ENCODE assay signal across 1 cellular context in the genomic region with DNA sequence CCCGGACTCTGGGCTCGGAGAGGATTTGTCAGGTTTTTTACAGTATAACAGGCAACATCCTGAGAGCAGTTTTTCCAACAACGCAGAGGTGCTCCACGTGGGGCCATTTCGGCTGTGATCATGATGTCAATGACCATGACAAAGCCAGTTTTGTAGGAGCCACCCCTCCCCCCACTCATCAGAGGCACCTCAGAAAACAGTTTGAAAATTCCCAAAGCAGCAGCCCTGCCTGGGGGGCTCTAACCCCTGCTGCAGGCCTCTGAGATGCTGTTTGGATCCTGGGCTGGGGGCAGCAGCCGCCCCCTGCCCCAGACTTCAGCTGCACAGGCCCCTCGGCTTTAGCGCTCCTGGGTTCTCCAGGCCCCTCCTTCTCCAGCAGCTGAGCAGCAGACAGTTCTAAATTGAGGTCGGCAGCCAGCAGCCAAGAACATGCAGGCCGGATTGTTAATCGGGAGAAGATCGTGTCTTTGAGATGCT.
TF ChIP-seq lines count a peak whose summit lies in the region.

No MANE protein-coding gene starts in this region.

TF ChIP-seq in K562, 482 proteins besides CTCF, POLR2A, EP300 and RAD21 (continued from another document and continues in another):
- TF ChIP-seq, protein P1, sequence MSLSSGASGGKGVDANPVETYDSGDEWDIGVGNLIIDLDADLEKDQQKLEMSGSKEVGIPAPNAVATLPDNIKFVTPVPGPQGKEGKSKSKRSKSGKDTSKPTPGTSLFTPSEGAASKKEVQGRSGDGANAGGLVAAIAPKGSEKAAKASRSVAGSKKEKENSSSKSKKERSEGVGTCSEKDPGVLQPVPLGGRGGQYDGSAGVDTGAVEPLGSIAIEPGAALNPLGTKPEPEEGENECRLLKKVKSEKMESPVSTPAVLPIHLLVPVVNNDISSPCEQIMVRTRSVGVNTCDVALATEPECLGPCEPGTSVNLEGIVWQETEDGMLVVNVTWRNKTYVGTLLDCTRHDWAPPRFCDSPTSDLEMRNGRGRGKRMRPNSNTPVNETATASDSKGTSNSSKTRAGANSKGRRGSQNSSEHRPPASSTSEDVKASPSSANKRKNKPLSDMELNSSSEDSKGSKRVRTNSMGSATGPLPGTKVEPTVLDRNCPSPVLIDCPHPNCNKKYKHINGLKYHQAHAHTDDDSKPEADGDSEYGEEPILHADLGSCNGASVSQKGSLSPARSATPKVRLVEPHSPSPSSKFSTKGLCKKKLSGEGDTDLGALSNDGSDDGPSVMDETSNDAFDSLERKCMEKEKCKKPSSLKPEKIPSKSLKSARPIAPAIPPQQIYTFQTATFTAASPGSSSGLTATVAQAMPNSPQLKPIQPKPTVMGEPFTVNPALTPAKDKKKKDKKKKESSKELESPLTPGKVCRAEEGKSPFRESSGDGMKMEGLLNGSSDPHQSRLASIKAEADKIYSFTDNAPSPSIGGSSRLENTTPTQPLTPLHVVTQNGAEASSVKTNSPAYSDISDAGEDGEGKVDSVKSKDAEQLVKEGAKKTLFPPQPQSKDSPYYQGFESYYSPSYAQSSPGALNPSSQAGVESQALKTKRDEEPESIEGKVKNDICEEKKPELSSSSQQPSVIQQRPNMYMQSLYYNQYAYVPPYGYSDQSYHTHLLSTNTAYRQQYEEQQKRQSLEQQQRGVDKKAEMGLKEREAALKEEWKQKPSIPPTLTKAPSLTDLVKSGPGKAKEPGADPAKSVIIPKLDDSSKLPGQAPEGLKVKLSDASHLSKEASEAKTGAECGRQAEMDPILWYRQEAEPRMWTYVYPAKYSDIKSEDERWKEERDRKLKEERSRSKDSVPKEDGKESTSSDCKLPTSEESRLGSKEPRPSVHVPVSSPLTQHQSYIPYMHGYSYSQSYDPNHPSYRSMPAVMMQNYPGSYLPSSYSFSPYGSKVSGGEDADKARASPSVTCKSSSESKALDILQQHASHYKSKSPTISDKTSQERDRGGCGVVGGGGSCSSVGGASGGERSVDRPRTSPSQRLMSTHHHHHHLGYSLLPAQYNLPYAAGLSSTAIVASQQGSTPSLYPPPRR (CRISPR knock-in tag; IDR thresholded peaks at IDR 0.05; ENCODE audit: borderline replicate concordance) = no peak
- TF ChIP-seq MTA1 (IDR thresholded peaks at IDR 0.05; ENCODE audit: borderline replicate concordance) (no peak), GABPA (tag; conservative IDR thresholded peaks at IDR 0.05; ENCODE audit: low read depth) (no peak), ZKSCAN3 (CRISPR knock-in tag; IDR thresholded peaks at IDR 0.05) (no peak), MCM7 (IDR thresholded peaks at IDR 0.05) (no peak), CXXC5 (CRISPR knock-in tag; IDR thresholded peaks at IDR 0.05) (peak; percentile 27; the same call in 1 of the 2 replicates), ZNF354B (CRISPR knock-in tag; IDR thresholded peaks at IDR 0.05) (no peak), NONO (IDR thresholded peaks at IDR 0.05; ENCODE audit: low read depth in 2 of 2, low read length in 1 of 2) (no peak), ATF1 (CRISPR knock-in tag; IDR thresholded peaks at IDR 0.05) (no peak), ATF1 (tag; IDR thresholded peaks at IDR 0.05) (peak; percentile 63), DMBX1 (CRISPR knock-in tag; IDR thresholded peaks at IDR 0.05; ENCODE audit: borderline replicate concordance) (no peak; the same call in 1 of the 2 replicates), LARP7 (IDR thresholded peaks at IDR 0.05) (no peak), MTA2 (IDR thresholded peaks at IDR 0.05; ENCODE audit: low read depth) (no peak), CEBPG (CRISPR knock-in tag; IDR thresholded peaks at IDR 0.05) (no peak), CEBPG (tag; conservative IDR thresholded peaks at IDR 0.05 in 1 of 2, IDR thresholded peaks at IDR 0.05 in 1 of 2) (no peak), ZFX (CRISPR knock-in tag; IDR thresholded peaks at IDR 0.05) (peak; percentile 67), ZNF696 (CRISPR knock-in tag; conservative IDR thresholded peaks at IDR 0.05) (no peak), SOX6 (IDR thresholded peaks at IDR 0.05) (0 out of 2 replicates have a peak, but pooled peaks have one; percentile 8), SMAD2 (IDR thresholded peaks at IDR 0.05; ENCODE audit: low read depth, low read length) (no peak), EHMT2 (IDR thresholded peaks at IDR 0.05) (no peak), IRF2 (CRISPR knock-in tag; IDR thresholded peaks at IDR 0.05) (no peak), ZNF668 (CRISPR knock-in tag; IDR thresholded peaks at IDR 0.05) (no peak), ARID1B (IDR thresholded peaks at IDR 0.05) (no peak; the same call in 1 of the 2 replicates), ZNF717 (CRISPR knock-in tag; IDR thresholded peaks at IDR 0.05) (no peak)
- TF ChIP-seq, protein P2, sequence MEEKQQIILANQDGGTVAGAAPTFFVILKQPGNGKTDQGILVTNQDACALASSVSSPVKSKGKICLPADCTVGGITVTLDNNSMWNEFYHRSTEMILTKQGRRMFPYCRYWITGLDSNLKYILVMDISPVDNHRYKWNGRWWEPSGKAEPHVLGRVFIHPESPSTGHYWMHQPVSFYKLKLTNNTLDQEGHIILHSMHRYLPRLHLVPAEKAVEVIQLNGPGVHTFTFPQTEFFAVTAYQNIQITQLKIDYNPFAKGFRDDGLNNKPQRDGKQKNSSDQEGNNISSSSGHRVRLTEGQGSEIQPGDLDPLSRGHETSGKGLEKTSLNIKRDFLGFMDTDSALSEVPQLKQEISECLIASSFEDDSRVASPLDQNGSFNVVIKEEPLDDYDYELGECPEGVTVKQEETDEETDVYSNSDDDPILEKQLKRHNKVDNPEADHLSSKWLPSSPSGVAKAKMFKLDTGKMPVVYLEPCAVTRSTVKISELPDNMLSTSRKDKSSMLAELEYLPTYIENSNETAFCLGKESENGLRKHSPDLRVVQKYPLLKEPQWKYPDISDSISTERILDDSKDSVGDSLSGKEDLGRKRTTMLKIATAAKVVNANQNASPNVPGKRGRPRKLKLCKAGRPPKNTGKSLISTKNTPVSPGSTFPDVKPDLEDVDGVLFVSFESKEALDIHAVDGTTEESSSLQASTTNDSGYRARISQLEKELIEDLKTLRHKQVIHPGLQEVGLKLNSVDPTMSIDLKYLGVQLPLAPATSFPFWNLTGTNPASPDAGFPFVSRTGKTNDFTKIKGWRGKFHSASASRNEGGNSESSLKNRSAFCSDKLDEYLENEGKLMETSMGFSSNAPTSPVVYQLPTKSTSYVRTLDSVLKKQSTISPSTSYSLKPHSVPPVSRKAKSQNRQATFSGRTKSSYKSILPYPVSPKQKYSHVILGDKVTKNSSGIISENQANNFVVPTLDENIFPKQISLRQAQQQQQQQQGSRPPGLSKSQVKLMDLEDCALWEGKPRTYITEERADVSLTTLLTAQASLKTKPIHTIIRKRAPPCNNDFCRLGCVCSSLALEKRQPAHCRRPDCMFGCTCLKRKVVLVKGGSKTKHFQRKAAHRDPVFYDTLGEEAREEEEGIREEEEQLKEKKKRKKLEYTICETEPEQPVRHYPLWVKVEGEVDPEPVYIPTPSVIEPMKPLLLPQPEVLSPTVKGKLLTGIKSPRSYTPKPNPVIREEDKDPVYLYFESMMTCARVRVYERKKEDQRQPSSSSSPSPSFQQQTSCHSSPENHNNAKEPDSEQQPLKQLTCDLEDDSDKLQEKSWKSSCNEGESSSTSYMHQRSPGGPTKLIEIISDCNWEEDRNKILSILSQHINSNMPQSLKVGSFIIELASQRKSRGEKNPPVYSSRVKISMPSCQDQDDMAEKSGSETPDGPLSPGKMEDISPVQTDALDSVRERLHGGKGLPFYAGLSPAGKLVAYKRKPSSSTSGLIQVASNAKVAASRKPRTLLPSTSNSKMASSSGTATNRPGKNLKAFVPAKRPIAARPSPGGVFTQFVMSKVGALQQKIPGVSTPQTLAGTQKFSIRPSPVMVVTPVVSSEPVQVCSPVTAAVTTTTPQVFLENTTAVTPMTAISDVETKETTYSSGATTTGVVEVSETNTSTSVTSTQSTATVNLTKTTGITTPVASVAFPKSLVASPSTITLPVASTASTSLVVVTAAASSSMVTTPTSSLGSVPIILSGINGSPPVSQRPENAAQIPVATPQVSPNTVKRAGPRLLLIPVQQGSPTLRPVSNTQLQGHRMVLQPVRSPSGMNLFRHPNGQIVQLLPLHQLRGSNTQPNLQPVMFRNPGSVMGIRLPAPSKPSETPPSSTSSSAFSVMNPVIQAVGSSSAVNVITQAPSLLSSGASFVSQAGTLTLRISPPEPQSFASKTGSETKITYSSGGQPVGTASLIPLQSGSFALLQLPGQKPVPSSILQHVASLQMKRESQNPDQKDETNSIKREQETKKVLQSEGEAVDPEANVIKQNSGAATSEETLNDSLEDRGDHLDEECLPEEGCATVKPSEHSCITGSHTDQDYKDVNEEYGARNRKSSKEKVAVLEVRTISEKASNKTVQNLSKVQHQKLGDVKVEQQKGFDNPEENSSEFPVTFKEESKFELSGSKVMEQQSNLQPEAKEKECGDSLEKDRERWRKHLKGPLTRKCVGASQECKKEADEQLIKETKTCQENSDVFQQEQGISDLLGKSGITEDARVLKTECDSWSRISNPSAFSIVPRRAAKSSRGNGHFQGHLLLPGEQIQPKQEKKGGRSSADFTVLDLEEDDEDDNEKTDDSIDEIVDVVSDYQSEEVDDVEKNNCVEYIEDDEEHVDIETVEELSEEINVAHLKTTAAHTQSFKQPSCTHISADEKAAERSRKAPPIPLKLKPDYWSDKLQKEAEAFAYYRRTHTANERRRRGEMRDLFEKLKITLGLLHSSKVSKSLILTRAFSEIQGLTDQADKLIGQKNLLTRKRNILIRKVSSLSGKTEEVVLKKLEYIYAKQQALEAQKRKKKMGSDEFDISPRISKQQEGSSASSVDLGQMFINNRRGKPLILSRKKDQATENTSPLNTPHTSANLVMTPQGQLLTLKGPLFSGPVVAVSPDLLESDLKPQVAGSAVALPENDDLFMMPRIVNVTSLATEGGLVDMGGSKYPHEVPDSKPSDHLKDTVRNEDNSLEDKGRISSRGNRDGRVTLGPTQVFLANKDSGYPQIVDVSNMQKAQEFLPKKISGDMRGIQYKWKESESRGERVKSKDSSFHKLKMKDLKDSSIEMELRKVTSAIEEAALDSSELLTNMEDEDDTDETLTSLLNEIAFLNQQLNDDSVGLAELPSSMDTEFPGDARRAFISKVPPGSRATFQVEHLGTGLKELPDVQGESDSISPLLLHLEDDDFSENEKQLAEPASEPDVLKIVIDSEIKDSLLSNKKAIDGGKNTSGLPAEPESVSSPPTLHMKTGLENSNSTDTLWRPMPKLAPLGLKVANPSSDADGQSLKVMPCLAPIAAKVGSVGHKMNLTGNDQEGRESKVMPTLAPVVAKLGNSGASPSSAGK (IDR thresholded peaks at IDR 0.05) = peak; percentile 74
- TF ChIP-seq, protein P3, sequence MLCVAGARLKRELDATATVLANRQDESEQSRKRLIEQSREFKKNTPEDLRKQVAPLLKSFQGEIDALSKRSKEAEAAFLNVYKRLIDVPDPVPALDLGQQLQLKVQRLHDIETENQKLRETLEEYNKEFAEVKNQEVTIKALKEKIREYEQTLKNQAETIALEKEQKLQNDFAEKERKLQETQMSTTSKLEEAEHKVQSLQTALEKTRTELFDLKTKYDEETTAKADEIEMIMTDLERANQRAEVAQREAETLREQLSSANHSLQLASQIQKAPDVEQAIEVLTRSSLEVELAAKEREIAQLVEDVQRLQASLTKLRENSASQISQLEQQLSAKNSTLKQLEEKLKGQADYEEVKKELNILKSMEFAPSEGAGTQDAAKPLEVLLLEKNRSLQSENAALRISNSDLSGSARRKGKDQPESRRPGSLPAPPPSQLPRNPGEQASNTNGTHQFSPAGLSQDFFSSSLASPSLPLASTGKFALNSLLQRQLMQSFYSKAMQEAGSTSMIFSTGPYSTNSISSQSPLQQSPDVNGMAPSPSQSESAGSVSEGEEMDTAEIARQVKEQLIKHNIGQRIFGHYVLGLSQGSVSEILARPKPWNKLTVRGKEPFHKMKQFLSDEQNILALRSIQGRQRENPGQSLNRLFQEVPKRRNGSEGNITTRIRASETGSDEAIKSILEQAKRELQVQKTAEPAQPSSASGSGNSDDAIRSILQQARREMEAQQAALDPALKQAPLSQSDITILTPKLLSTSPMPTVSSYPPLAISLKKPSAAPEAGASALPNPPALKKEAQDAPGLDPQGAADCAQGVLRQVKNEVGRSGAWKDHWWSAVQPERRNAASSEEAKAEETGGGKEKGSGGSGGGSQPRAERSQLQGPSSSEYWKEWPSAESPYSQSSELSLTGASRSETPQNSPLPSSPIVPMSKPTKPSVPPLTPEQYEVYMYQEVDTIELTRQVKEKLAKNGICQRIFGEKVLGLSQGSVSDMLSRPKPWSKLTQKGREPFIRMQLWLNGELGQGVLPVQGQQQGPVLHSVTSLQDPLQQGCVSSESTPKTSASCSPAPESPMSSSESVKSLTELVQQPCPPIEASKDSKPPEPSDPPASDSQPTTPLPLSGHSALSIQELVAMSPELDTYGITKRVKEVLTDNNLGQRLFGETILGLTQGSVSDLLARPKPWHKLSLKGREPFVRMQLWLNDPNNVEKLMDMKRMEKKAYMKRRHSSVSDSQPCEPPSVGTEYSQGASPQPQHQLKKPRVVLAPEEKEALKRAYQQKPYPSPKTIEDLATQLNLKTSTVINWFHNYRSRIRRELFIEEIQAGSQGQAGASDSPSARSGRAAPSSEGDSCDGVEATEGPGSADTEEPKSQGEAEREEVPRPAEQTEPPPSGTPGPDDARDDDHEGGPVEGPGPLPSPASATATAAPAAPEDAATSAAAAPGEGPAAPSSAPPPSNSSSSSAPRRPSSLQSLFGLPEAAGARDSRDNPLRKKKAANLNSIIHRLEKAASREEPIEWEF (CRISPR knock-in tag; IDR thresholded peaks at IDR 0.05) = 0 out of 2 replicates have a peak, but pooled peaks have one; percentile 11
- TF ChIP-seq, protein P4, sequence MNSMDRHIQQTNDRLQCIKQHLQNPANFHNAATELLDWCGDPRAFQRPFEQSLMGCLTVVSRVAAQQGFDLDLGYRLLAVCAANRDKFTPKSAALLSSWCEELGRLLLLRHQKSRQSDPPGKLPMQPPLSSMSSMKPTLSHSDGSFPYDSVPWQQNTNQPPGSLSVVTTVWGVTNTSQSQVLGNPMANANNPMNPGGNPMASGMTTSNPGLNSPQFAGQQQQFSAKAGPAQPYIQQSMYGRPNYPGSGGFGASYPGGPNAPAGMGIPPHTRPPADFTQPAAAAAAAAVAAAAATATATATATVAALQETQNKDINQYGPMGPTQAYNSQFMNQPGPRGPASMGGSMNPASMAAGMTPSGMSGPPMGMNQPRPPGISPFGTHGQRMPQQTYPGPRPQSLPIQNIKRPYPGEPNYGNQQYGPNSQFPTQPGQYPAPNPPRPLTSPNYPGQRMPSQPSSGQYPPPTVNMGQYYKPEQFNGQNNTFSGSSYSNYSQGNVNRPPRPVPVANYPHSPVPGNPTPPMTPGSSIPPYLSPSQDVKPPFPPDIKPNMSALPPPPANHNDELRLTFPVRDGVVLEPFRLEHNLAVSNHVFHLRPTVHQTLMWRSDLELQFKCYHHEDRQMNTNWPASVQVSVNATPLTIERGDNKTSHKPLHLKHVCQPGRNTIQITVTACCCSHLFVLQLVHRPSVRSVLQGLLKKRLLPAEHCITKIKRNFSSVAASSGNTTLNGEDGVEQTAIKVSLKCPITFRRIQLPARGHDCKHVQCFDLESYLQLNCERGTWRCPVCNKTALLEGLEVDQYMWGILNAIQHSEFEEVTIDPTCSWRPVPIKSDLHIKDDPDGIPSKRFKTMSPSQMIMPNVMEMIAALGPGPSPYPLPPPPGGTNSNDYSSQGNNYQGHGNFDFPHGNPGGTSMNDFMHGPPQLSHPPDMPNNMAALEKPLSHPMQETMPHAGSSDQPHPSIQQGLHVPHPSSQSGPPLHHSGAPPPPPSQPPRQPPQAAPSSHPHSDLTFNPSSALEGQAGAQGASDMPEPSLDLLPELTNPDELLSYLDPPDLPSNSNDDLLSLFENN (IDR thresholded peaks at IDR 0.05; ENCODE audit: low read depth in 2 of 2, low read length in 2 of 2) = no peak
